ENCODE assay signal across 1 cellular context in the genomic region with DNA sequence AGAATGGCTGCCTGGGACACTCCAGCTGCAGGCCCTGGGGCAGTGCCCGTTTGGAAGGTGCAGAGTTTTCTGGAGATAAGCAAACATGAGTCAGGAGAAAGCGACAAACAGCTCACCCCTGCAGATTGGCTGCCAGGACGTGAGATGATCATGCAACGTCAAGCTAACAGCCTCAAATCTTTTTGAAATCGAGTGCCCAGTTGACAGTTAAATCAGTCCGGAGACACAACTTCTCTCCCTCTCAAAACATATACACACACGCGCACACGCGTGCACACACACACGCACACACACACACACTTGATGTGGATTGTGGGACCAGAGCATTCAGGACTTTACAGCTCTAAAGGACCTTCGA.
TF ChIP-seq lines count a peak whose summit lies in the region.

No MANE protein-coding gene starts in this region.

TF ChIP-seq in K562, 482 proteins besides CTCF, POLR2A, EP300 and RAD21 (continued from another document and continues in another):
- TF ChIP-seq HSF4 (CRISPR knock-in tag; IDR thresholded peaks at IDR 0.05; ENCODE audit: borderline replicate concordance) (peak; percentile 39; the same call in 1 of the 2 replicates), JUND (IDR thresholded peaks at IDR 0.05; ENCODE audit: borderline replicate concordance, low read depth, low read length) (peak; percentile 75), JUND (tag; IDR thresholded peaks at IDR 0.05; ENCODE audit: borderline replicate concordance, low read depth, low read length) (peak; percentile 67; the same call in 1 of the 3 replicates), SREBF2 (CRISPR knock-in tag; IDR thresholded peaks at IDR 0.05) (no peak), L3MBTL2 (IDR thresholded peaks at IDR 0.05) (peak; percentile 63), MAFG (tag; conservative IDR thresholded peaks at IDR 0.05) (peak; percentile 75), BACH1 (tag; IDR thresholded peaks at IDR 0.05) (peak; percentile 87), CBX1 (IDR thresholded peaks at IDR 0.05; ENCODE audit: low read depth) (no peak), CC2D1A (IDR thresholded peaks at IDR 0.05) (peak; percentile 17; the same call in 1 of the 2 replicates), HDAC2 (IDR thresholded peaks at IDR 0.05) (peak; percentile 73; the same call in 1 of the 2 replicates), ZNF354B (CRISPR knock-in tag; IDR thresholded peaks at IDR 0.05) (no peak), FOXP1 (CRISPR knock-in tag; IDR thresholded peaks at IDR 0.05) (no peak), ZNF263 (CRISPR knock-in tag; IDR thresholded peaks at IDR 0.05; ENCODE audit: borderline replicate concordance) (no peak), TOE1 (IDR thresholded peaks at IDR 0.05; ENCODE audit: borderline replicate concordance) (peak; percentile 50; the same call in 1 of the 2 replicates), TOE1 (CRISPR knock-in tag; IDR thresholded peaks at IDR 0.05; ENCODE audit: borderline replicate concordance, low read depth) (no peak), ATF7 (IDR thresholded peaks at IDR 0.05) (no peak; the same call in 1 of the 2 replicates), ZBTB17 (CRISPR knock-in tag; IDR thresholded peaks at IDR 0.05) (0 out of 2 replicates have a peak, but pooled peaks have one; percentile 34), HIVEP1 (CRISPR knock-in tag; IDR thresholded peaks at IDR 0.05) (no peak), CBFA2T2 (conservative IDR thresholded peaks at IDR 0.05) (peak; percentile 72), DACH1 (IDR thresholded peaks at IDR 0.05; ENCODE audit: partially characterized antibody) (no peak), SMAD4 (CRISPR knock-in tag; conservative IDR thresholded peaks at IDR 0.05) (peak; percentile 81), NFIC (IDR thresholded peaks at IDR 0.05) (peak; percentile 64), KDM4B (IDR thresholded peaks at IDR 0.05; ENCODE audit: borderline replicate concordance in 2 of 2, low read depth in 1 of 2) (no peak), HDAC6 (IDR thresholded peaks at IDR 0.05; ENCODE audit: low read depth, low read length) (no peak), TRIM28 (IDR thresholded peaks at IDR 0.05) (no peak), CREM (IDR thresholded peaks at IDR 0.05; ENCODE audit: low read depth) (peak; percentile 92), CBFA2T3 (IDR thresholded peaks at IDR 0.05) (peak; percentile 84), SMAD3 (CRISPR knock-in tag; conservative IDR thresholded peaks at IDR 0.05) (no peak), JUNB (CRISPR knock-in tag; conservative IDR thresholded peaks at IDR 0.05) (no peak), KDM1A (IDR thresholded peaks at IDR 0.05) (peak in 1 of 2 experiments; percentile 75; a peak in 3 of 4 replicates), HDGF (IDR thresholded peaks at IDR 0.05) (0 out of 2 replicates have a peak, but pooled peaks have one; percentile 67), MAZ (CRISPR knock-in tag; conservative IDR thresholded peaks at IDR 0.05 in 1 of 2, IDR thresholded peaks at IDR 0.05 in 1 of 2) (peak in 1 of 2 experiments; percentile 45; a peak in 1 of 4 replicates), ZNF165 (CRISPR knock-in tag; IDR thresholded peaks at IDR 0.05; ENCODE audit: borderline replicate concordance) (0 out of 2 replicates have a peak, but pooled peaks have one; percentile 9)
- TF ChIP-seq, protein P1, sequence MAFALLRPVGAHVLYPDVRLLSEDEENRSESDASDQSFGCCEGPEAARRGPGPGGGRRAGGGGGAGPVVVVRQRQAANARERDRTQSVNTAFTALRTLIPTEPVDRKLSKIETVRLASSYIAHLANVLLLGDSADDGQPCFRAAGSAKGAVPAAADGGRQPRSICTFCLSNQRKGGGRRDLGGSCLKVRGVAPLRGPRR (CRISPR knock-in tag; IDR thresholded peaks at IDR 0.05) = 0 out of 2 replicates have a peak, but pooled peaks have one; percentile 11
- TF ChIP-seq, protein P2, sequence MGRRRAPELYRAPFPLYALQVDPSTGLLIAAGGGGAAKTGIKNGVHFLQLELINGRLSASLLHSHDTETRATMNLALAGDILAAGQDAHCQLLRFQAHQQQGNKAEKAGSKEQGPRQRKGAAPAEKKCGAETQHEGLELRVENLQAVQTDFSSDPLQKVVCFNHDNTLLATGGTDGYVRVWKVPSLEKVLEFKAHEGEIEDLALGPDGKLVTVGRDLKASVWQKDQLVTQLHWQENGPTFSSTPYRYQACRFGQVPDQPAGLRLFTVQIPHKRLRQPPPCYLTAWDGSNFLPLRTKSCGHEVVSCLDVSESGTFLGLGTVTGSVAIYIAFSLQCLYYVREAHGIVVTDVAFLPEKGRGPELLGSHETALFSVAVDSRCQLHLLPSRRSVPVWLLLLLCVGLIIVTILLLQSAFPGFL (CRISPR knock-in tag; IDR thresholded peaks at IDR 0.05) = peak; percentile 65; the same call in 1 of the 2 replicates
- TF ChIP-seq, protein P3, sequence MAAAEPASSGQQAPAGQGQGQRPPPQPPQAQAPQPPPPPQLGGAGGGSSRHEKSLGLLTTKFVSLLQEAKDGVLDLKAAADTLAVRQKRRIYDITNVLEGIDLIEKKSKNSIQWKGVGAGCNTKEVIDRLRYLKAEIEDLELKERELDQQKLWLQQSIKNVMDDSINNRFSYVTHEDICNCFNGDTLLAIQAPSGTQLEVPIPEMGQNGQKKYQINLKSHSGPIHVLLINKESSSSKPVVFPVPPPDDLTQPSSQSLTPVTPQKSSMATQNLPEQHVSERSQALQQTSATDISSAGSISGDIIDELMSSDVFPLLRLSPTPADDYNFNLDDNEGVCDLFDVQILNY (CRISPR knock-in tag; IDR thresholded peaks at IDR 0.05) = no peak
- TF ChIP-seq, protein P4, sequence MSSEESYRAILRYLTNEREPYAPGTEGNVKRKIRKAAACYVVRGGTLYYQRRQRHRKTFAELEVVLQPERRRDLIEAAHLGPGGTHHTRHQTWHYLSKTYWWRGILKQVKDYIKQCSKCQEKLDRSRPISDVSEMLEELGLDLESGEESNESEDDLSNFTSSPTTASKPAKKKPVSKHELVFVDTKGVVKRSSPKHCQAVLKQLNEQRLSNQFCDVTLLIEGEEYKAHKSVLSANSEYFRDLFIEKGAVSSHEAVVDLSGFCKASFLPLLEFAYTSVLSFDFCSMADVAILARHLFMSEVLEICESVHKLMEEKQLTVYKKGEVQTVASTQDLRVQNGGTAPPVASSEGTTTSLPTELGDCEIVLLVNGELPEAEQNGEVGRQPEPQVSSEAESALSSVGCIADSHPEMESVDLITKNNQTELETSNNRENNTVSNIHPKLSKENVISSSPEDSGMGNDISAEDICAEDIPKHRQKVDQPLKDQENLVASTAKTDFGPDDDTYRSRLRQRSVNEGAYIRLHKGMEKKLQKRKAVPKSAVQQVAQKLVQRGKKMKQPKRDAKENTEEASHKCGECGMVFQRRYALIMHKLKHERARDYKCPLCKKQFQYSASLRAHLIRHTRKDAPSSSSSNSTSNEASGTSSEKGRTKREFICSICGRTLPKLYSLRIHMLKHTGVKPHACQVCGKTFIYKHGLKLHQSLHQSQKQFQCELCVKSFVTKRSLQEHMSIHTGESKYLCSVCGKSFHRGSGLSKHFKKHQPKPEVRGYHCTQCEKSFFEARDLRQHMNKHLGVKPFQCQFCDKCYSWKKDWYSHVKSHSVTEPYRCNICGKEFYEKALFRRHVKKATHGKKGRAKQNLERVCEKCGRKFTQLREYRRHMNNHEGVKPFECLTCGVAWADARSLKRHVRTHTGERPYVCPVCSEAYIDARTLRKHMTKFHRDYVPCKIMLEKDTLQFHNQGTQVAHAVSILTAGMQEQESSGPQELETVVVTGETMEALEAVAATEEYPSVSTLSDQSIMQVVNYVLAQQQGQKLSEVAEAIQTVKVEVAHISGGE (CRISPR knock-in tag; IDR thresholded peaks at IDR 0.05) = no peak
- TF ChIP-seq, protein P5, sequence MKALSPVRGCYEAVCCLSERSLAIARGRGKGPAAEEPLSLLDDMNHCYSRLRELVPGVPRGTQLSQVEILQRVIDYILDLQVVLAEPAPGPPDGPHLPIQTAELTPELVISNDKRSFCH (CRISPR knock-in tag; IDR thresholded peaks at IDR 0.05) = no peak
- TF ChIP-seq, protein P5 (tag; IDR thresholded peaks at IDR 0.05) = no peak
- TF ChIP-seq, protein P6, sequence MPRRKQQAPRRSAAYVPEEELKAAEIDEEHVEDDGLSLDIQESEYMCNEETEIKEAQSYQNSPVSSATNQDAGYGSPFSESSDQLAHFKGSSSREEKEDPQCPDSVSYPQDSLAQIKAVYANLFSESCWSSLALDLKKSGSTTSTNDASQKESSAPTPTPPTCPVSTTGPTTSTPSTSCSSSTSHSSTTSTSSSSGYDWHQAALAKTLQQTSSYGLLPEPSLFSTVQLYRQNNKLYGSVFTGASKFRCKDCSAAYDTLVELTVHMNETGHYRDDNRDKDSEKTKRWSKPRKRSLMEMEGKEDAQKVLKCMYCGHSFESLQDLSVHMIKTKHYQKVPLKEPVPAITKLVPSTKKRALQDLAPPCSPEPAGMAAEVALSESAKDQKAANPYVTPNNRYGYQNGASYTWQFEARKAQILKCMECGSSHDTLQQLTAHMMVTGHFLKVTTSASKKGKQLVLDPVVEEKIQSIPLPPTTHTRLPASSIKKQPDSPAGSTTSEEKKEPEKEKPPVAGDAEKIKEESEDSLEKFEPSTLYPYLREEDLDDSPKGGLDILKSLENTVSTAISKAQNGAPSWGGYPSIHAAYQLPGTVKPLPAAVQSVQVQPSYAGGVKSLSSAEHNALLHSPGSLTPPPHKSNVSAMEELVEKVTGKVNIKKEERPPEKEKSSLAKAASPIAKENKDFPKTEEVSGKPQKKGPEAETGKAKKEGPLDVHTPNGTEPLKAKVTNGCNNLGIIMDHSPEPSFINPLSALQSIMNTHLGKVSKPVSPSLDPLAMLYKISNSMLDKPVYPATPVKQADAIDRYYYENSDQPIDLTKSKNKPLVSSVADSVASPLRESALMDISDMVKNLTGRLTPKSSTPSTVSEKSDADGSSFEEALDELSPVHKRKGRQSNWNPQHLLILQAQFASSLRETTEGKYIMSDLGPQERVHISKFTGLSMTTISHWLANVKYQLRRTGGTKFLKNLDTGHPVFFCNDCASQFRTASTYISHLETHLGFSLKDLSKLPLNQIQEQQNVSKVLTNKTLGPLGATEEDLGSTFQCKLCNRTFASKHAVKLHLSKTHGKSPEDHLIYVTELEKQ (CRISPR knock-in tag; IDR thresholded peaks at IDR 0.05) = 0 out of 2 replicates have a peak, but pooled peaks have one; percentile 43
- TF ChIP-seq, protein P7, sequence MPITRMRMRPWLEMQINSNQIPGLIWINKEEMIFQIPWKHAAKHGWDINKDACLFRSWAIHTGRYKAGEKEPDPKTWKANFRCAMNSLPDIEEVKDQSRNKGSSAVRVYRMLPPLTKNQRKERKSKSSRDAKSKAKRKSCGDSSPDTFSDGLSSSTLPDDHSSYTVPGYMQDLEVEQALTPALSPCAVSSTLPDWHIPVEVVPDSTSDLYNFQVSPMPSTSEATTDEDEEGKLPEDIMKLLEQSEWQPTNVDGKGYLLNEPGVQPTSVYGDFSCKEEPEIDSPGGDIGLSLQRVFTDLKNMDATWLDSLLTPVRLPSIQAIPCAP (CRISPR knock-in tag; IDR thresholded peaks at IDR 0.05; ENCODE audit: borderline replicate concordance) = no peak
- TF ChIP-seq, protein P8, sequence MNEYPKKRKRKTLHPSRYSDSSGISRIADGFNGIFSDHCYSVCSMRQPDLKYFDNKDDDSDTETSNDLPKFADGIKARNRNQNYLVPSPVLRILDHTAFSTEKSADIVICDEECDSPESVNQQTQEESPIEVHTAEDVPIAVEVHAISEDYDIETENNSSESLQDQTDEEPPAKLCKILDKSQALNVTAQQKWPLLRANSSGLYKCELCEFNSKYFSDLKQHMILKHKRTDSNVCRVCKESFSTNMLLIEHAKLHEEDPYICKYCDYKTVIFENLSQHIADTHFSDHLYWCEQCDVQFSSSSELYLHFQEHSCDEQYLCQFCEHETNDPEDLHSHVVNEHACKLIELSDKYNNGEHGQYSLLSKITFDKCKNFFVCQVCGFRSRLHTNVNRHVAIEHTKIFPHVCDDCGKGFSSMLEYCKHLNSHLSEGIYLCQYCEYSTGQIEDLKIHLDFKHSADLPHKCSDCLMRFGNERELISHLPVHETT (CRISPR knock-in tag; conservative IDR thresholded peaks at IDR 0.05 in 1 of 2, IDR thresholded peaks at IDR 0.05 in 1 of 2) = peak in 1 of 2 experiments; percentile 83; a peak in 2 of 4 replicates
- TF ChIP-seq, protein P9, sequence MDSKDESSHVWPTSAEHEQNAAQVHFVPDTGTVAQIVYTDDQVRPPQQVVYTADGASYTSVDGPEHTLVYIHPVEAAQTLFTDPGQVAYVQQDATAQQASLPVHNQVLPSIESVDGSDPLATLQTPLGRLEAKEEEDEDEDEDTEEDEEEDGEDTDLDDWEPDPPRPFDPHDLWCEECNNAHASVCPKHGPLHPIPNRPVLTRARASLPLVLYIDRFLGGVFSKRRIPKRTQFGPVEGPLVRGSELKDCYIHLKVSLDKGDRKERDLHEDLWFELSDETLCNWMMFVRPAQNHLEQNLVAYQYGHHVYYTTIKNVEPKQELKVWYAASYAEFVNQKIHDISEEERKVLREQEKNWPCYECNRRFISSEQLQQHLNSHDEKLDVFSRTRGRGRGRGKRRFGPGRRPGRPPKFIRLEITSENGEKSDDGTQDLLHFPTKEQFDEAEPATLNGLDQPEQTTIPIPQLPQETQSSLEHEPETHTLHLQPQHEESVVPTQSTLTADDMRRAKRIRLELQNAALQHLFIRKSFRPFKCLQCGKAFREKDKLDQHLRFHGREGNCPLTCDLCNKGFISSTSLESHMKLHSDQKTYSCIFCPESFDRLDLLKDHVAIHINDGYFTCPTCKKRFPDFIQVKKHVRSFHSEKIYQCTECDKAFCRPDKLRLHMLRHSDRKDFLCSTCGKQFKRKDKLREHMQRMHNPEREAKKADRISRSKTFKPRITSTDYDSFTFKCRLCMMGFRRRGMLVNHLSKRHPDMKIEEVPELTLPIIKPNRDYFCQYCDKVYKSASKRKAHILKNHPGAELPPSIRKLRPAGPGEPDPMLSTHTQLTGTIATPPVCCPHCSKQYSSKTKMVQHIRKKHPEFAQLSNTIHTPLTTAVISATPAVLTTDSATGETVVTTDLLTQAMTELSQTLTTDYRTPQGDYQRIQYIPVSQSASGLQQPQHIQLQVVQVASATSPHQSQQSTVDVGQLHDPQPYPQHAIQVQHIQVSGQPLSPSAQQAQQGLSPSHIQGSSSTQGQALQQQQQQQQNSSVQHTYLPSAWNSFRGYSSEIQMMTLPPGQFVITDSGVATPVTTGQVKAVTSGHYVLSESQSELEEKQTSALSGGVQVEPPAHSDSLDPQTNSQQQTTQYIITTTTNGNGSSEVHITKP (IDR thresholded peaks at IDR 0.05; ENCODE audit: partially characterized antibody) = peak; percentile 12
- TF ChIP-seq, protein P10, sequence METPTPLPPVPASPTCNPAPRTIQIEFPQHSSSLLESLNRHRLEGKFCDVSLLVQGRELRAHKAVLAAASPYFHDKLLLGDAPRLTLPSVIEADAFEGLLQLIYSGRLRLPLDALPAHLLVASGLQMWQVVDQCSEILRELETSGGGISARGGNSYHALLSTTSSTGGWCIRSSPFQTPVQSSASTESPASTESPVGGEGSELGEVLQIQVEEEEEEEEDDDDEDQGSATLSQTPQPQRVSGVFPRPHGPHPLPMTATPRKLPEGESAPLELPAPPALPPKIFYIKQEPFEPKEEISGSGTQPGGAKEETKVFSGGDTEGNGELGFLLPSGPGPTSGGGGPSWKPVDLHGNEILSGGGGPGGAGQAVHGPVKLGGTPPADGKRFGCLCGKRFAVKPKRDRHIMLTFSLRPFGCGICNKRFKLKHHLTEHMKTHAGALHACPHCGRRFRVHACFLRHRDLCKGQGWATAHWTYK (CRISPR knock-in tag; IDR thresholded peaks at IDR 0.05) = peak; percentile 81
